In the genomic region with DNA sequence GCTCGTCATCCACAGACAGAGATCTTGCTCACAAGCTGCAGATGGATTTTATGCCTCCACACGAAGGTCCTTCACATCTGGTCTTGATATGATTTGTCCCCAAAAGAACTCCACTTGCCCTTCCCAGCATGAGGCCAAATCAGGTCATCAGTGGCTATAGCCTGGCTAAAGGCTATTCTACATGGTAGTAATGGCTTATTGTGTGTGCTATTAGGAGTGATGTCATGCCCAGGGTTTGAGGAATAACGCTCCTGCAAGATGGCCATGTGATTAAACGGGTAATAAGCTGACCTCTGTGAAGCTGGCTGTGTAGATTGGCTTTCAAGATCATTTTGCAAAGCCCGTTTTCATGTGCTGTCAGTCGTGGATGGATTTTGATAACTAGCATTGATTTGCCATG, we compare ENCODE assay signal across 18 cellular contexts.
"Had no signal": no experiment of that assay in that cellular context is flagged by ENCODE, and none has a peak within 500 bp of the region (broad histone marks: within the 10 kb centered on the region; RNA-seq: fewer than 3 reads in every experiment).

No MANE protein-coding gene starts in this region.

- H3K4me3 ChIP-seq: esophagus muscularis mucosa, neural progenitor cell, transverse colon had no signal

- H3K27ac ChIP-seq: brain microvascular endothelial cell, esophagus muscularis mucosa, neural progenitor cell, transverse colon, VCaP had no signal

- H3K36me3 ChIP-seq: brain microvascular endothelial cell, esophagus muscularis mucosa, neural progenitor cell, transverse colon had no signal

- ATAC-seq: activated naive CD8-positive, alpha-beta T cell treated with anti-CD3 and anti-CD28 coated beads, Interleukin-2, amount 50 U/mL, for 24 hours had no signal

- DNase-seq: activated CD4-positive, alpha-beta T cell treated with anti-CD3 and anti-CD28 coated beads, Interleukin-2, amount 50 U/mL, for 1 hour; activated CD4-positive, CD25-positive, alpha-beta regulatory T cell treated with anti-CD3 and anti-CD28 coated beads, Interleukin-2, amount 50 U/mL, for 72 hours; activated CD8-positive, alpha-beta memory T cell treated with anti-CD3 and anti-CD28 coated beads for 24 hours; activated CD8-positive, alpha-beta memory T cell treated with anti-CD3 and anti-CD28 coated beads, Interleukin-2, amount 50 U/mL, for 48 hours; activated effector memory CD4-positive, alpha-beta T cell treated with Interleukin-2 at 50 U/mL for 16 hours; activated naive CD4-positive, alpha-beta T cell treated with anti-CD3 and anti-CD28 coated beads, Interleukin-2, amount 10 ng/mL, durations not matched to agents 7 days and 5 days; activated naive CD8-positive, alpha-beta T cell treated with anti-CD3 and anti-CD28 coated beads, Interleukin-2, amount 50 U/mL, for 24 hours; activated T-cell treated with anti-CD3 and anti-CD28 coated beads, Interleukin-2, amount 50 U/mL, for 48 hours; aorta; brain microvascular endothelial cell; cerebellar nuclear complex; effector memory CD4-positive, alpha-beta T cell; islet precursor cell; T-helper 17 cell; transverse colon had no signal

- H3K27me3 ChIP-seq: brain microvascular endothelial cell, esophagus muscularis mucosa, neural progenitor cell, transverse colon had no signal
